ENCODE assay signal across 17 cellular contexts in genomic region chr10:36640626-36641025, GRCh38.
"Had no signal": no experiment of that assay in that cellular context is flagged by ENCODE, and none has a peak within 500 bp of the region (broad histone marks: within the 10 kb centered on the region; RNA-seq: fewer than 3 reads in every experiment).

No MANE protein-coding gene starts in this region.

- ATAC-seq: heart left ventricle; mucosa of descending colon; naive thymus-derived CD8-positive, alpha-beta T cell; right cardiac atrium had no signal

- H3K36me3 ChIP-seq: heart left ventricle, neutrophil, stomach, thoracic aorta, transverse colon had no signal

- H3K9me3 ChIP-seq: neutrophil, stomach, thoracic aorta, transverse colon had no signal

- H3K4me3 ChIP-seq: dorsolateral prefrontal cortex, heart left ventricle, mucosa of descending colon, stomach, thoracic aorta, transverse colon had no signal

- DNase-seq: cortex of kidney; dorsolateral prefrontal cortex; effector CD8-positive, alpha-beta T cell; heart left ventricle; hypothalamus; kidney glomerular epithelial cell; mucosa of descending colon; naive thymus-derived CD8-positive, alpha-beta T cell; right cardiac atrium; small intestine; stimulated activated CD4-positive, alpha-beta T cell treated with anti-CD3 and anti-CD28 coated beads, Interleukin-12 subunit alpha, Interleukin-12 subunit beta, amount 100 ng/mL, for 4 hours; stimulated activated naive CD4-positive, alpha-beta T cell; stomach; substantia nigra; transverse colon had no signal

- H3K27me3 ChIP-seq: heart left ventricle, neutrophil, transverse colon had no signal

- H3K4me1 ChIP-seq: heart left ventricle, stomach, transverse colon had no signal

- H3K27ac ChIP-seq: dorsolateral prefrontal cortex, heart left ventricle, neutrophil, stomach, thoracic aorta, transverse colon had no signal
